Comparison of ENCODE assay signal across 17 cellular contexts in genomic region chr11:69655479-69656394, GRCh38. TPM values are rescaled to one million over a fixed set of nuclear protein-coding genes. Genes with fewer than 3 reads are reported as not detected.
DNase-seq lines count a peak whose midpoint lies in the region; ATAC-seq and TF ChIP-seq lines count a peak whose summit lies in the region.
"Had no signal": no experiment of that assay in that cellular context is flagged by ENCODE, and none has a peak within 500 bp of the region (broad histone marks: within the 10 kb centered on the region; RNA-seq: fewer than 3 reads in every experiment).

No MANE protein-coding gene starts in this region.

- DNase-seq in heart left ventricle: peak in 3 of 5 donors; percentile 16 to 19 (median 18)
- no peak for DNase-seq in right atrium auricular region (ENCODE audit: low spot score)
- DNase-seq in SK-N-MC (ENCODE audit: low read depth, low spot score): no peak
- DNase-seq in right lobe of liver: peak in 2 of 3 donors; percentile 19 to 44
- DNase-seq in activated CD4-positive, alpha-beta T cell treated with anti-CD3 and anti-CD28 coated beads for 1 hour: no peak
- no peak for DNase-seq in activated CD8-positive, alpha-beta T cell treated with anti-CD3 and anti-CD28 coated beads, Interleukin-2, amount 10 ng/mL, durations not matched to agents 7 days and 5 days
- DNase-seq in effector CD8-positive, alpha-beta T cell (lab: John Stamatoyannopoulos, UW): no peak
- no peak for DNase-seq in erythroblast (lab: John Stamatoyannopoulos, UW)
- DNase-seq: activated CD4-positive, alpha-beta T cell treated with anti-CD3 and anti-CD28 coated beads for 48 hours; activated T-cell treated with anti-CD3 and anti-CD28 coated beads, Interleukin-2, amount 50 U/mL, for 72 hours; hypothalamus; NCI-H1092 treated with DMSO at 0.1 percent for 48 hours; NCI-H226 had no signal

- no peak overlapping the region for H3K27ac Mint-ChIP-seq in activated CD8-positive, alpha-beta T cell treated with anti-CD3 and anti-CD28 coated beads, Interleukin-2, amount 10 ng/mL, durations not matched to agents 7 days and 5 days
- H3K27ac Mint-ChIP-seq: activated T-cell treated with anti-CD3 and anti-CD28 coated beads, Interleukin-2, amount 50 U/mL, for 72 hours; dendritic cell treated with granulocyte-macrophage colony-stimulating factor and Interleukin-4, amounts not matched to agents 40 ng/mL and 50 ng/mL, for 4 days; stimulated activated effector memory CD8-positive, alpha-beta T cell treated with anti-CD3 and anti-CD28 coated beads, Interleukin-12 subunit alpha, Interleukin-12 subunit beta, amount 100 ng/mL, for 72 hours had no signal

- no peaks in the 10 kb centered on the region for H3K27me3 ChIP-seq in heart left ventricle
- no peaks in the 10 kb centered on the region for H3K27me3 ChIP-seq in right atrium auricular region
- no peaks in the 10 kb centered on the region for H3K27me3 ChIP-seq in right lobe of liver

- CTCF ChIA-PET in activated CD8-positive, alpha-beta T cell treated with anti-CD3 and anti-CD28 coated beads, Interleukin-2, amount 10 ng/mL, durations not matched to agents 7 days and 5 days (lab: Charles Lee): interaction anchor here (1.0 to 1.3 kb wide), 3 partner anchors 8 to 363 kb away, joined by 3 to 4 read pairs (median 4); no protein-coding TSS in a partner anchor

- H3K4me1 ChIP-seq in heart left ventricle: peaks cover 0 to 11% (median 0%) of the 10 kb centered on the region in 12 donors
- no peaks in the 10 kb centered on the region for H3K4me1 ChIP-seq in right atrium auricular region
- peaks cover 0 to 13% (median 0%) of the 10 kb centered on the region in 4 donors for H3K4me1 ChIP-seq in right lobe of liver

- H3K4me3 ChIP-seq in heart left ventricle (no peak overlapping the region), right atrium auricular region (no peak overlapping the region), SK-N-MC (no peak overlapping the region), right lobe of liver (no peak overlapping the region)

- H3K27me3 Mint-ChIP-seq in activated CD8-positive, alpha-beta T cell treated with anti-CD3 and anti-CD28 coated beads, Interleukin-2, amount 10 ng/mL, durations not matched to agents 7 days and 5 days (ENCODE audit: low read depth): no peaks in the 10 kb centered on the region
- H3K27me3 Mint-ChIP-seq: naive thymus-derived CD8-positive, alpha-beta T cell had no signal

- intact Hi-C loops in heart left ventricle (cut with DNase I): no loop called here
- intact Hi-C loops in right lobe of liver (cut with DNase I): loop anchor here in 1 of 2 donors (5.0 kb wide), 1 partner anchor 548 kb away; no protein-coding TSS in a partner anchor

- TF ChIP-seq CTCF in heart left ventricle (IDR thresholded peaks at IDR 0.05): no peak
- TF ChIP-seq CTCF in right atrium auricular region (IDR thresholded peaks at IDR 0.05): no peak
- TF ChIP-seq CTCF in right lobe of liver (IDR thresholded peaks at IDR 0.05): no peak

- no peaks in the 10 kb centered on the region for H3K4me1 Mint-ChIP-seq in activated CD8-positive, alpha-beta T cell treated with anti-CD3 and anti-CD28 coated beads, Interleukin-2, amount 10 ng/mL, durations not matched to agents 7 days and 5 days (ENCODE audit: low read depth)
- H3K4me1 Mint-ChIP-seq: stimulated activated effector memory CD8-positive, alpha-beta T cell treated with anti-CD3 and anti-CD28 coated beads, Interleukin-12 subunit alpha, Interleukin-12 subunit beta, amount 100 ng/mL, for 72 hours had no signal

- 82 to 92% (median 88%) methylated on average over 15 to 18 of the region's 18 CpGs for WGBS in heart left ventricle, 4 donors
- 100% methylated on average over 4 of the region's 18 CpGs for WGBS in right lobe of liver (ENCODE audit: insufficient coverage, low coverage, low lambda C conversion rate, missing lambda C conversion rate)

- H3K36me3 Mint-ChIP-seq in activated CD8-positive, alpha-beta T cell treated with anti-CD3 and anti-CD28 coated beads, Interleukin-2, amount 10 ng/mL, durations not matched to agents 7 days and 5 days (ENCODE audit: low read depth): no peaks in the 10 kb centered on the region

- H3K4me3 Mint-ChIP-seq in activated CD8-positive, alpha-beta T cell treated with anti-CD3 and anti-CD28 coated beads, Interleukin-2, amount 10 ng/mL, durations not matched to agents 7 days and 5 days: no peak overlapping the region
- H3K4me3 Mint-ChIP-seq: activated T-cell treated with anti-CD3 and anti-CD28 coated beads, Interleukin-2, amount 50 U/mL, for 72 hours; dendritic cell treated with granulocyte-macrophage colony-stimulating factor and Interleukin-4, amounts not matched to agents 40 ng/mL and 50 ng/mL, for 4 days; naive thymus-derived CD8-positive, alpha-beta T cell; stimulated activated effector memory CD8-positive, alpha-beta T cell treated with anti-CD3 and anti-CD28 coated beads, Interleukin-12 subunit alpha, Interleukin-12 subunit beta, amount 100 ng/mL, for 72 hours had no signal

- no peak for ATAC-seq in heart left ventricle
- peak in 1 of 4 donors; percentile 2 for ATAC-seq in right lobe of liver
- ATAC-seq in activated CD8-positive, alpha-beta T cell treated with anti-CD3 and anti-CD28 coated beads, Interleukin-2, amount 10 ng/mL, durations not matched to agents 7 days and 5 days: no peak
- ATAC-seq: activated T-cell treated with anti-CD3 and anti-CD28 coated beads, Interleukin-2, amount 50 U/mL, for 72 hours; naive thymus-derived CD8-positive, alpha-beta T cell; stimulated activated effector memory CD8-positive, alpha-beta T cell treated with anti-CD3 and anti-CD28 coated beads, Interleukin-12 subunit alpha, Interleukin-12 subunit beta, amount 100 ng/mL, for 72 hours had no signal

- no peak overlapping the region for H3K9ac ChIP-seq in SK-N-MC (ENCODE audit: insufficient read length)

- H3K9me3 Mint-ChIP-seq in activated CD8-positive, alpha-beta T cell treated with anti-CD3 and anti-CD28 coated beads, Interleukin-2, amount 10 ng/mL, durations not matched to agents 7 days and 5 days (ENCODE audit: insufficient read depth): no peaks in the 10 kb centered on the region
- H3K9me3 Mint-ChIP-seq: activated T-cell treated with anti-CD3 and anti-CD28 coated beads, Interleukin-2, amount 50 U/mL, for 72 hours; dendritic cell treated with granulocyte-macrophage colony-stimulating factor and Interleukin-4, amounts not matched to agents 40 ng/mL and 50 ng/mL, for 4 days; naive thymus-derived CD8-positive, alpha-beta T cell; stimulated activated effector memory CD8-positive, alpha-beta T cell treated with anti-CD3 and anti-CD28 coated beads, Interleukin-12 subunit alpha, Interleukin-12 subunit beta, amount 100 ng/mL, for 72 hours had no signal

- POLR2A ChIA-PET in activated CD8-positive, alpha-beta T cell treated with anti-CD3 and anti-CD28 coated beads, Interleukin-2, amount 10 ng/mL, durations not matched to agents 7 days and 5 days (lab: Charles Lee): interaction anchor here (0.6 kb wide), 1 partner anchor 1384 kb away, joined by 3 read pairs; the partner anchor contains the start of gene C11orf24

- H3K27ac ChIP-seq in heart left ventricle: no peak overlapping the region
- H3K27ac ChIP-seq in right atrium auricular region: no peak overlapping the region
- peak overlapping the region; percentile 98 for H3K27ac ChIP-seq in SK-N-MC
- no peak overlapping the region for H3K27ac ChIP-seq in right lobe of liver

- no peak for TF ChIP-seq POLR2A in heart left ventricle (IDR thresholded peaks at IDR 0.05)
- TF ChIP-seq POLR2A in right lobe of liver (IDR thresholded peaks at IDR 0.05): no peak
- TF ChIP-seq POLR2A in erythroblast (IDR thresholded peaks at IDR 0.05; ENCODE audit: low read length): no peak

- peaks cover 0 to 41% (median 30%) of the 10 kb centered on the region in 9 donors for H3K36me3 ChIP-seq in heart left ventricle
- H3K36me3 ChIP-seq in right atrium auricular region: peaks cover 33% of the 10 kb centered on the region
- peaks cover 35% of the 10 kb centered on the region for H3K36me3 ChIP-seq in SK-N-MC (ENCODE audit: insufficient read depth, low read length)
- H3K36me3 ChIP-seq in right lobe of liver: peaks cover 0 to 29% (median 14%) of the 10 kb centered on the region in 4 donors

- H3K9me3 ChIP-seq in heart left ventricle (no peaks in the 10 kb centered on the region), right atrium auricular region (no peaks in the 10 kb centered on the region), SK-N-MC (ENCODE audit: low read depth, low read length) (no peaks in the 10 kb centered on the region), right lobe of liver (no peaks in the 10 kb centered on the region)

RNA-seq across cellular contexts. Expression of gene CCND1, which starts 14.8 kb away (rescaled TPM):
- total RNA-seq in heart left ventricle (100 to 1,000 TPM; 104 to 312 (median 162) TPM), right atrium auricular region (100 to 1,000 TPM in 1 of 2 donors, 10 to 100 TPM in 1; 91.8 to 101 TPM), right lobe of liver (100 to 1,000 TPM in 3 of 6 experiments, 10 to 100 TPM in 3; 67.0 to 283 (median 94.1) TPM)
- polyA plus RNA-seq in heart left ventricle: 10 to 100 TPM; 27.9 to 50.5 TPM
- total RNA-seq in activated CD8-positive, alpha-beta T cell treated with anti-CD3 and anti-CD28 coated beads, Interleukin-2, amount 10 ng/mL, durations not matched to agents 7 days and 5 days: under 1 TPM in 1 of 2 experiments, not detected in 1; 0.68 TPM

RNA-seq across cellular contexts. Expression of gene LTO1, which starts 19.4 kb away (rescaled TPM):
- 10 to 100 TPM in 1 of 9 donors, 1 to 10 TPM in 8; 4.1 to 13.4 (median 8.4) TPM for total RNA-seq in heart left ventricle
- polyA plus RNA-seq in heart left ventricle: 10 to 100 TPM; 10.9 to 14.4 TPM
- 1 to 10 TPM; 4.7 to 6.0 TPM for total RNA-seq in right atrium auricular region
- 1 to 10 TPM; 4.1 to 7.9 (median 5.6) TPM for total RNA-seq in right lobe of liver
- total RNA-seq in activated CD8-positive, alpha-beta T cell treated with anti-CD3 and anti-CD28 coated beads, Interleukin-2, amount 10 ng/mL, durations not matched to agents 7 days and 5 days: 10 to 100 TPM; 21.0 to 23.0 TPM

RNA-seq across cellular contexts. Expression of gene FGF19, which starts 48.1 kb away (rescaled TPM):
- total RNA-seq in heart left ventricle (not detected), right atrium auricular region (not detected), right lobe of liver (under 1 TPM in 1 of 6 experiments, not detected in 5; 0.18 TPM)
- not detected for polyA plus RNA-seq in heart left ventricle
- total RNA-seq in activated CD8-positive, alpha-beta T cell treated with anti-CD3 and anti-CD28 coated beads, Interleukin-2, amount 10 ng/mL, durations not matched to agents 7 days and 5 days: not detected
- total RNA-seq: naive thymus-derived CD8-positive, alpha-beta T cell; T-helper 1 cell treated with Interleukin-12 subunit alpha and Interleukin-12 subunit beta and Interleukin-4 antibody, amounts not matched to agents 30 ng/mL and 1 ng/mL, for 36 hours had no signal
- polyA plus RNA-seq: naive thymus-derived CD8-positive, alpha-beta T cell had no signal

Comparison
In these comparisons a context has a peak if more than half of its experiments do, and no peak if none do; other contexts are left out.
1. DNase-seq: peak in heart left ventricle (3 of 5) and right lobe of liver (2 of 3); none in right atrium auricular region (single experiment), SK-N-MC (single experiment), activated CD4-positive, alpha-beta T cell treated with anti-CD3 and anti-CD28 coated beads for 1 hour (single experiment), activated CD8-positive, alpha-beta T cell treated with anti-CD3 and anti-CD28 coated beads, Interleukin-2, amount 10 ng/mL, durations not matched to agents 7 days and 5 days (single experiment), effector CD8-positive, alpha-beta T cell (single experiment) and erythroblast (0 of 2).
2. RNA of gene CCND1, which starts 14.8 kb away (total RNA-seq): 104 to 312 TPM in heart left ventricle, 67.0 to 283 TPM in right lobe of liver and 91.8 to 101 TPM in right atrium auricular region; 0.68 TPM in activated CD8-positive, alpha-beta T cell treated with anti-CD3 and anti-CD28 coated beads, Interleukin-2, amount 10 ng/mL, durations not matched to agents 7 days and 5 days; every median in the first group is over 10 times any median in the second.